Comparison of ENCODE assay signal across 17 cellular contexts in genomic region chr17:78524870-78525510, GRCh38. TPM values are rescaled to one million over a fixed set of nuclear protein-coding genes. Genes with fewer than 3 reads are reported as not detected.
"Had no signal": no experiment of that assay in that cellular context is flagged by ENCODE, and none has a peak within 500 bp of the region (broad histone marks: within the 10 kb centered on the region; RNA-seq: fewer than 3 reads in every experiment).

No MANE protein-coding gene starts in this region.

- H3K27me3 ChIP-seq: hepatocyte, tibial artery, upper lobe of left lung, vagina had no signal

- H3K4me1 ChIP-seq: tibial artery, vagina had no signal

- H3K4me3 ChIP-seq: coronary artery, hepatocyte, mucosa of descending colon, tibial artery, upper lobe of left lung, vagina had no signal

- H3K9me3 ChIP-seq: mucosa of descending colon, tibial artery, upper lobe of left lung, vagina had no signal

- H3K27ac ChIP-seq: coronary artery, hepatocyte, tibial artery, upper lobe of left lung, vagina had no signal

- H3K36me3 ChIP-seq: tibial artery, upper lobe of left lung, vagina had no signal

- FAIRE-seq: small intestine had no signal

- H3K4me2 ChIP-seq: hepatocyte had no signal

- DNase-seq: cerebellar nuclear complex; effector CD4-positive, alpha-beta T cell; foreskin melanocyte; kidney glomerular epithelial cell; mammary epithelial cell; mucosa of descending colon; small intestine; stimulated activated CD4-positive, alpha-beta T cell treated with anti-CD3 and anti-CD28 coated beads, Interleukin-4, amount 100 ng/mL, for 1 hour; stimulated activated CD8-positive, alpha-beta memory T cell treated with anti-CD3 and anti-CD28 coated beads, Interleukin-4, amount 100 ng/mL, for 48 hours; tibial artery had no signal

- ATAC-seq: mucosa of descending colon; naive thymus-derived CD8-positive, alpha-beta T cell; stimulated activated effector memory CD8-positive, alpha-beta T cell treated with anti-CD3 and anti-CD28 coated beads, Interleukin-12 subunit alpha, Interleukin-12 subunit beta, amount 100 ng/mL, for 72 hours had no signal

- H2AFZ ChIP-seq: hepatocyte had no signal

RNA-seq across cellular contexts. Expression of gene DNAH17, which starts 52.2 kb away (rescaled TPM):
- polyA plus RNA-seq: neural cell had no signal
